In the genomic region with DNA sequence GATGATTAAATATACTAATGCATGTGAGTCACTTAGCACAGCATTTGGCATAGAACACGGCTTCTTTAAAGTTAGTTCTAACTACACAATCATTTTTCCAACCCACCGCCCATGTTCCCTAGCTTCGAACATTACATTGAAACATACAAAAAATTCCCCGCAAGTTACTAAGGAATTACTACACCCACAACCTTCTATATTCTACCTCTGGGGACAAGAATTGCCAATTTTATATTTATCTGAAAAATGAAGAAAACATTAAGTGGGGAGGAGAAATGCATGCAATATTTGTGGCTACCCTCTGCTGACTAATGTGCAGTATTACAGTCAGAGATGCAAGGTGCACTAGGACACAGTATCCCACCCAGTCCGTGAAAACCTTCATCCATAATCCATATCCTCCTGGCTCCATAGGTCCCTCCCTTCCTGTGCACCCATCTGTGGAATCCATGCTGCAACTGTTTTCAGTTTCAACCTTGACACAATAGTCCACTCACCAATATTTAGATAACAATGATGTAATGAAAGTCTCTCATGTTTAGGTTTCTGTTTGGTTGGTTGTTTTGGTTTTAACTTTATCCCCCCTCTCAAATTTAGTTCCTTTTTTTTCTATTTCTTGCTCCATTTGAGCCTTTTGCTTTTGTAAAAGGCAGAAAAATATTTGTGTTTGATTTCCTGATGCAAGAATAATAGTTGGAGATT, we compare ENCODE assay signal across 8 cellular contexts. TPM values are rescaled to one million over a fixed set of nuclear protein-coding genes. Genes with fewer than 3 reads are reported as not detected.
DNase-seq lines count a peak whose midpoint lies in the region; TF ChIP-seq lines count a peak whose summit lies in the region.
"Had no signal": no experiment of that assay in that cellular context is flagged by ENCODE, and none has a peak within 500 bp of the region (broad histone marks: within the 10 kb centered on the region; RNA-seq: fewer than 3 reads in every experiment).

No MANE protein-coding gene starts in this region.

- peaks cover 0 to 16% (median 0%) of the 10 kb centered on the region in 6 donors for H3K4me1 ChIP-seq in spleen

- peak; percentile 37 for TF ChIP-seq CTCF in GM12864 (IDR thresholded peaks at IDR 0.05; ENCODE audit: low read depth, low read length, missing control alignments)
- peak; percentile 66 for TF ChIP-seq CTCF in retinal pigment epithelial cell (conservative IDR thresholded peaks at IDR 0.05; ENCODE audit: low read depth, low read length)
- peak in 1 of 11 experiments; percentile 11 for TF ChIP-seq CTCF in spleen (IDR thresholded peaks at IDR 0.05 in 8 of 11, conservative IDR thresholded peaks at IDR 0.05 in 3 of 11)

- TF ChIP-seq POLR2A in spleen (IDR thresholded peaks at IDR 0.05), result no peak

- no peaks in the 10 kb centered on the region for H3K36me3 ChIP-seq in spleen

- H3K4me3 ChIP-seq in GM12864 (ENCODE audit: low read depth, low read length) (no peak overlapping the region), retinal pigment epithelial cell (ENCODE audit: low read length) (no peak overlapping the region), spleen (no peak overlapping the region)

- intact Hi-C loops in spleen (cut with DNase I; ENCODE audit: low total_unique reads), result loop anchor here (10.0 kb wide), 2 partner anchors 96 to 316 kb away; no protein-coding TSS in a partner anchor

- no peaks in the 10 kb centered on the region for H3K9me3 ChIP-seq in spleen

- H3K27me3 ChIP-seq in spleen (replicated peaks in 1 of 7), result peaks cover 0 to 10% (median 0%) of the 10 kb centered on the region in 7 donors

- DNase-seq in GM12864 (ENCODE audit: low read depth) (no peak), NCI-H2029 (lab: John Stamatoyannopoulos, UW) (peak; percentile 16), dedifferentiated amniotic fluid mesenchymal stem cell (ENCODE audit: extremely low spot score) (peak; percentile 44), retinal pigment epithelial cell (ENCODE audit: low read depth) (no peak), spleen (no peak), HuH-7.5 (ENCODE audit: low spot score) (no peak), CD1c-positive myeloid dendritic cell (ENCODE audit: extremely low spot score) (no peak)
- DNase-seq: activated CD4-positive, alpha-beta memory T cell treated with anti-CD3 and anti-CD28 coated beads, Interleukin-2, amount 10 ng/mL, durations not matched to agents 7 days and 5 days had no signal

- 80 to 89% (median 88%) methylated on average over 5 of the region's 5 CpGs for WGBS in spleen, 5 donors

- no peak overlapping the region for H3K27ac ChIP-seq in spleen

RNA-seq across cellular contexts. Expression of a gene that starts 31.6 kb away (rescaled TPM):
- total RNA-seq in spleen, result 100 to 1,000 TPM in 1 of 7 donors, 10 to 100 TPM in 5, 1 to 10 TPM in 1; 8.6 to 150 (median 32.4) TPM
- 1 to 10 TPM; 3.1 to 10.0 (median 6.5) TPM for polyA plus RNA-seq in spleen

Comparison
In these comparisons a context has a peak if more than half of its experiments do, and no peak if none do; other contexts are left out.
1. DNase-seq: peak in NCI-H2029 (single experiment) and dedifferentiated amniotic fluid mesenchymal stem cell (single experiment); none in GM12864 (single experiment), retinal pigment epithelial cell (single experiment), spleen (single experiment), HuH-7.5 (single experiment) and CD1c-positive myeloid dendritic cell (single experiment).